In the genomic region with DNA sequence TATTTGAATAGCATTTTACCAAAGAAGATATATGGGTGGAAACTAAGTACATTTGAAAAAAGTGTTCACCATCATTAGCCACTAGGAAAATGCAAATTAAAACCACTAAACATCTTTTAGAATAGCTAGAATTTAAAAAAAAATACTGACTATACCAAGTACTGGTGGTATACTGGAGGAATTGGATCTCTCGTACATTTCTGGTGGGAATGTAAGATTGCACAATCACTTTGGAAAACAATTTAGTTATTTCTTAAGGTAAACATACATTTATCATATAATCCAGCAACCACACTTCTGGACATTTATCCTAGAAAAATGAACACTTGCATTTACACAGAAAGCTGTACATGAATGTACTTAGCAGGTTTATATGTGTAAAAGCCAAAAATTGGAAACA, we compare ENCODE assay signal across 29 cellular contexts.
"Had no signal": no experiment of that assay in that cellular context is flagged by ENCODE, and none has a peak within 500 bp of the region (broad histone marks: within the 10 kb centered on the region; RNA-seq: fewer than 3 reads in every experiment).

No MANE protein-coding gene starts in this region.

- H3K27me3 Mint-ChIP-seq: stimulated activated naive CD8-positive, alpha-beta T cell treated with anti-CD3 and anti-CD28 coated beads, Interleukin-15, amount 100 ng/mL, for 72 hours; stimulated activated naive CD8-positive, alpha-beta T cell treated with anti-CD3 and anti-CD28 coated beads, Interleukin-15, Interleukin-2, amounts not matched to agents 100 ng/mL and 50 ng/mL, for 24 hours; type B pancreatic cell had no signal

- FAIRE-seq: urothelium cell line had no signal

- H3K4me1 Mint-ChIP-seq: stimulated activated effector memory CD8-positive, alpha-beta T cell treated with anti-CD3 and anti-CD28 coated beads, Interleukin-12 subunit alpha, Interleukin-12 subunit beta, amount 100 ng/mL, for 72 hours; stimulated activated memory B cell treated with anti-CD40 and anti-IgM and Interleukin-4, amounts not matched to agents 10 μg/mL and 1 μg/mL and 100 μg/mL, for 72 hours; stimulated activated naive B cell treated with anti-CD40 and anti-IgM and Interleukin-4, amounts not matched to agents 10 μg/mL and 1 μg/mL and 100 μg/mL, for 72 hours; stimulated activated naive CD8-positive, alpha-beta T cell treated with anti-CD3 and anti-CD28 coated beads, Interleukin-15, amount 100 ng/mL, for 72 hours had no signal

- H3K9me3 Mint-ChIP-seq: stimulated activated effector memory CD8-positive, alpha-beta T cell treated with anti-CD3 and anti-CD28 coated beads, Interleukin-12 subunit alpha, Interleukin-12 subunit beta, amount 100 ng/mL, for 72 hours; stimulated activated memory B cell treated with anti-CD40 and anti-IgM and Interleukin-4, amounts not matched to agents 10 μg/mL and 1 μg/mL and 100 μg/mL, for 72 hours; stimulated activated naive CD8-positive, alpha-beta T cell treated with anti-CD3 and anti-CD28 coated beads, Interleukin-15, amount 100 ng/mL, for 72 hours; stimulated activated naive CD8-positive, alpha-beta T cell treated with anti-CD3 and anti-CD28 coated beads, Interleukin-15, Interleukin-2, amounts not matched to agents 100 ng/mL and 50 ng/mL, for 24 hours; type B pancreatic cell had no signal

- H3K36me3 Mint-ChIP-seq: stimulated activated effector memory CD8-positive, alpha-beta T cell treated with anti-CD3 and anti-CD28 coated beads, Interleukin-12 subunit alpha, Interleukin-12 subunit beta, amount 100 ng/mL, for 72 hours; stimulated activated memory B cell treated with anti-CD40 and anti-IgM and Interleukin-4, amounts not matched to agents 10 μg/mL and 1 μg/mL and 100 μg/mL, for 72 hours; stimulated activated naive B cell treated with anti-CD40 and anti-IgM and Interleukin-4, amounts not matched to agents 10 μg/mL and 1 μg/mL and 100 μg/mL, for 72 hours; type B pancreatic cell had no signal

- DNase-seq: stimulated activated CD4-positive, alpha-beta T cell treated with anti-CD3 and anti-CD28 coated beads, Interleukin-2, amount 100 ng/mL, for 48 hours; stimulated activated CD4-positive, alpha-beta T cell treated with anti-CD3 and anti-CD28 coated beads, Interleukin-4, amount 100 ng/mL, for 1 hour; stimulated activated CD4-positive, alpha-beta T cell treated with anti-CD3 and anti-CD28 coated beads, Interleukin-4, amount 100 ng/mL, for 24 hours; stimulated activated CD4-positive, alpha-beta T cell treated with anti-CD3 and anti-CD28 coated beads, Interleukin-4, amount 100 ng/mL, for 4 hours; stimulated activated CD8-positive, alpha-beta memory T cell treated with anti-CD3 and anti-CD28 coated beads, Interleukin-4, amount 100 ng/mL, for 48 hours; stimulated activated naive B cell treated with anti-CD40 and anti-IgM and Interleukin-4, amounts not matched to agents 10 μg/mL and 1 μg/mL and 100 μg/mL, for 72 hours; stimulated activated naive CD4-positive, alpha-beta T cell; stimulated activated naive CD4-positive, alpha-beta T cell treated with Interleukin-2 at 50 U/mL for 16 hours; stimulated activated naive CD8-positive, alpha-beta T cell treated with anti-CD3 and anti-CD28 coated beads, Interleukin-15, amount 100 ng/mL, for 72 hours; stimulated activated naive CD8-positive, alpha-beta T cell treated with anti-CD3 and anti-CD28 coated beads, Interleukin-15, Interleukin-2, amounts not matched to agents 100 U/mL and 50 U/mL, for 24 hours; stomach; substantia nigra; testis; thyroid gland; tibial artery; transverse colon; trophoblast cell; upper lobe of left lung; upper lobe of right lung; uterus had no signal

- H3K4me3 Mint-ChIP-seq: stimulated activated effector memory CD8-positive, alpha-beta T cell treated with anti-CD3 and anti-CD28 coated beads, Interleukin-12 subunit alpha, Interleukin-12 subunit beta, amount 100 ng/mL, for 72 hours; stimulated activated memory B cell treated with anti-CD40 and anti-IgM and Interleukin-4, amounts not matched to agents 10 μg/mL and 1 μg/mL and 100 μg/mL, for 72 hours; stimulated activated naive B cell treated with anti-CD40 and anti-IgM and Interleukin-4, amounts not matched to agents 10 μg/mL and 1 μg/mL and 100 μg/mL, for 72 hours; stimulated activated naive CD8-positive, alpha-beta T cell treated with anti-CD3 and anti-CD28 coated beads, Interleukin-15, amount 100 ng/mL, for 72 hours; stimulated activated naive CD8-positive, alpha-beta T cell treated with anti-CD3 and anti-CD28 coated beads, Interleukin-15, Interleukin-2, amounts not matched to agents 100 ng/mL and 50 ng/mL, for 24 hours; type B pancreatic cell had no signal

- H3K27ac Mint-ChIP-seq: stimulated activated effector memory CD8-positive, alpha-beta T cell treated with anti-CD3 and anti-CD28 coated beads, Interleukin-12 subunit alpha, Interleukin-12 subunit beta, amount 100 ng/mL, for 72 hours; stimulated activated memory B cell treated with anti-CD40 and anti-IgM and Interleukin-4, amounts not matched to agents 10 μg/mL and 1 μg/mL and 100 μg/mL, for 72 hours; stimulated activated naive B cell treated with anti-CD40 and anti-IgM and Interleukin-4, amounts not matched to agents 10 μg/mL and 1 μg/mL and 100 μg/mL, for 72 hours; stimulated activated naive CD8-positive, alpha-beta T cell treated with anti-CD3 and anti-CD28 coated beads, Interleukin-15, amount 100 ng/mL, for 72 hours; stimulated activated naive CD8-positive, alpha-beta T cell treated with anti-CD3 and anti-CD28 coated beads, Interleukin-15, Interleukin-2, amounts not matched to agents 100 ng/mL and 50 ng/mL, for 24 hours; type B pancreatic cell had no signal

- ATAC-seq: stimulated activated effector memory CD8-positive, alpha-beta T cell treated with anti-CD3 and anti-CD28 coated beads, Interleukin-12 subunit alpha, Interleukin-12 subunit beta, amount 100 ng/mL, for 72 hours; stimulated activated memory B cell treated with anti-CD40 and anti-IgM and Interleukin-4, amounts not matched to agents 10 μg/mL and 1 μg/mL and 100 μg/mL, for 72 hours; stimulated activated naive B cell treated with anti-CD40 and anti-IgM and Interleukin-4, amounts not matched to agents 10 μg/mL and 1 μg/mL and 100 μg/mL, for 72 hours; stimulated activated naive CD8-positive, alpha-beta T cell treated with anti-CD3 and anti-CD28 coated beads, Interleukin-15, amount 100 ng/mL, for 72 hours; stimulated activated naive CD8-positive, alpha-beta T cell treated with anti-CD3 and anti-CD28 coated beads, Interleukin-15, Interleukin-2, amounts not matched to agents 100 U/mL and 50 U/mL, for 24 hours; upper lobe of right lung had no signal

- H3K27me3 ChIP-seq: stomach, suprapubic skin, testis, thyroid gland, tibial artery, tibial nerve, transverse colon, upper lobe of left lung, upper lobe of right lung, uterus, vagina had no signal

- H3K9me3 ChIP-seq: suprapubic skin, testis, thoracic aorta, thyroid gland, tibial nerve, transverse colon, upper lobe of left lung, upper lobe of right lung, uterus, vagina had no signal

- H3K36me3 ChIP-seq: stomach, suprapubic skin, thoracic aorta, thyroid gland, tibial artery, tibial nerve, transverse colon, upper lobe of left lung, upper lobe of right lung, uterus, vagina had no signal

- H3K4me1 ChIP-seq: stomach, suprapubic skin, testis, thyroid gland, tibial artery, tibial nerve, transverse colon, upper lobe of left lung, upper lobe of right lung, uterus, vagina had no signal

- H3K27ac ChIP-seq: stomach, suprapubic skin, testis, thoracic aorta, thyroid gland, tibial artery, tibial nerve, transverse colon, upper lobe of left lung, upper lobe of right lung, uterus, vagina had no signal

- H3K4me3 ChIP-seq: stomach, suprapubic skin, testis, thoracic aorta, thyroid gland, tibial artery, tibial nerve, transverse colon, upper lobe of left lung, upper lobe of right lung, uterus, vagina had no signal
